2 cellular contexts compared by ENCODE assay signal in the genomic region with DNA sequence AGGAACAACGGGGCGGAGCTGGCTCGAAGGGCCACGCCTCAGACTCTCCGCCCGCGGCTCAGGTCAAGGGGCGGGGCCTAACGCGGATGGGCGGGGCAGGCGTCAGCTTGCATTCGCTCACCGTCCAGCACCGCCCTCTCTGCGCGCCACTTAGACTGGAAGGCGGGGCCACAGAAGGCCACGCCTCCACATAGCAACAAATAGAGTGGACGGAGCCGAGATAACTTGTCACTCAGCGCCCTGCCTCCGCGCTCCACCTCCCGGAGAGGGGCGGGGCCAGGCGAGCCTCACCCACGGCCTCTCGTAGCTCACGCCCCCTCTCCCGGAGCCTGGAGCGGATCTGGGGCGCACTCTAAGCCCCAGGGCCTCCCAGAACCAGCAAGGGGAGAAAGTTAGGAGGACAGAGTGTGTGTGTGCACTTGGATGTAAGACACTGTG.
TF ChIP-seq lines count a peak whose summit lies in the region.

No MANE protein-coding gene starts in this region.

TF ChIP-seq in IMR-90, 13 proteins besides CTCF, POLR2A, EP300 and RAD21:
- TF ChIP-seq BHLHE40 (IDR thresholded peaks at IDR 0.05; ENCODE audit: low read depth, low read length) = no peak
- TF ChIP-seq, protein P1, sequence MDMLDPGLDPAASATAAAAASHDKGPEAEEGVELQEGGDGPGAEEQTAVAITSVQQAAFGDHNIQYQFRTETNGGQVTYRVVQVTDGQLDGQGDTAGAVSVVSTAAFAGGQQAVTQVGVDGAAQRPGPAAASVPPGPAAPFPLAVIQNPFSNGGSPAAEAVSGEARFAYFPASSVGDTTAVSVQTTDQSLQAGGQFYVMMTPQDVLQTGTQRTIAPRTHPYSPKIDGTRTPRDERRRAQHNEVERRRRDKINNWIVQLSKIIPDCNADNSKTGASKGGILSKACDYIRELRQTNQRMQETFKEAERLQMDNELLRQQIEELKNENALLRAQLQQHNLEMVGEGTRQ (IDR thresholded peaks at IDR 0.05; ENCODE audit: low read depth, low read length) = no peak
- TF ChIP-seq SMC3 (IDR thresholded peaks at IDR 0.05; ENCODE audit: low read depth, low read length) = no peak
- no peak for TF ChIP-seq NFE2L2 (IDR thresholded peaks at IDR 0.05; ENCODE audit: low read depth, low read length)
- peak; percentile 59; the same call in 1 of the 2 replicates for TF ChIP-seq MXI1 (IDR thresholded peaks at IDR 0.05; ENCODE audit: borderline replicate concordance, low read depth, low read length)
- no peak for TF ChIP-seq FOS (IDR thresholded peaks at IDR 0.05; ENCODE audit: low read depth, low read length)
- peak; percentile 60; the same call in 1 of the 2 replicates for TF ChIP-seq MAZ (IDR thresholded peaks at IDR 0.05; ENCODE audit: borderline replicate concordance, low read depth, low read length)
- TF ChIP-seq CHD1 (IDR thresholded peaks at IDR 0.05; ENCODE audit: low read depth, low read length) = no peak
- no peak for TF ChIP-seq RFX5 (IDR thresholded peaks at IDR 0.05; ENCODE audit: low read depth, low read length)
- TF ChIP-seq, protein P2, sequence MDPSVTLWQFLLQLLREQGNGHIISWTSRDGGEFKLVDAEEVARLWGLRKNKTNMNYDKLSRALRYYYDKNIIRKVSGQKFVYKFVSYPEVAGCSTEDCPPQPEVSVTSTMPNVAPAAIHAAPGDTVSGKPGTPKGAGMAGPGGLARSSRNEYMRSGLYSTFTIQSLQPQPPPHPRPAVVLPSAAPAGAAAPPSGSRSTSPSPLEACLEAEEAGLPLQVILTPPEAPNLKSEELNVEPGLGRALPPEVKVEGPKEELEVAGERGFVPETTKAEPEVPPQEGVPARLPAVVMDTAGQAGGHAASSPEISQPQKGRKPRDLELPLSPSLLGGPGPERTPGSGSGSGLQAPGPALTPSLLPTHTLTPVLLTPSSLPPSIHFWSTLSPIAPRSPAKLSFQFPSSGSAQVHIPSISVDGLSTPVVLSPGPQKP (IDR thresholded peaks at IDR 0.05; ENCODE audit: borderline replicate concordance, low read depth, low read length) = no peak

TF ChIP-seq in endothelial cell of umbilical vein, 7 proteins besides CTCF, POLR2A, EP300 and RAD21:
- peak; percentile 2 for TF ChIP-seq POLR2AphosphoS5 (IDR thresholded peaks at IDR 0.05; ENCODE audit: insufficient read depth, low read depth, low read length)
- TF ChIP-seq, protein P3, sequence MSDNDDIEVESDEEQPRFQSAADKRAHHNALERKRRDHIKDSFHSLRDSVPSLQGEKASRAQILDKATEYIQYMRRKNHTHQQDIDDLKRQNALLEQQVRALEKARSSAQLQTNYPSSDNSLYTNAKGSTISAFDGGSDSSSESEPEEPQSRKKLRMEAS (IDR thresholded peaks at IDR 0.05; ENCODE audit: insufficient read depth, insufficient read length) = peak; percentile 5
- TF ChIP-seq JUN (IDR thresholded peaks at IDR 0.05; ENCODE audit: borderline replicate concordance, insufficient read depth, insufficient read length, low read depth) = no peak
- TF ChIP-seq EZH2 (IDR thresholded peaks at IDR 0.05; ENCODE audit: borderline replicate concordance, low read depth, low read length, severe bottlenecking) = no peak
- no peak for TF ChIP-seq FOS (IDR thresholded peaks at IDR 0.05; ENCODE audit: borderline replicate concordance, insufficient read depth, low read length)
- no peak for TF ChIP-seq GATA2 (IDR thresholded peaks at IDR 0.05; ENCODE audit: insufficient read depth, insufficient read length, low read depth, low read length)
